ENCODE assay signal across 15 cellular contexts in genomic region chr3:130658666-130659065, GRCh38.
DNase-seq lines count a peak whose midpoint lies in the region; ATAC-seq, FAIRE-seq and TF ChIP-seq lines count a peak whose summit lies in the region.
"Had no signal": no experiment of that assay in that cellular context is flagged by ENCODE, and none has a peak within 500 bp of the region (broad histone marks: within the 10 kb centered on the region; RNA-seq: fewer than 3 reads in every experiment).

No MANE protein-coding gene starts in this region.

- H3K4me2 ChIP-seq in Karpas-422 (ENCODE audit: low read depth, low read length, poor library complexity, severe bottlenecking) = no peak overlapping the region
- no peak overlapping the region for H3K4me2 ChIP-seq in mammary epithelial cell (ENCODE audit: insufficient read depth, low read depth, low read length)
- H3K4me2 ChIP-seq: KMS-11 had no signal

- FAIRE-seq in H54 (lab: Jason Lieb, UNC) = no peak

- H3K4me1 ChIP-seq in Karpas-422 (ENCODE audit: low read length) = peaks cover 18% of the 10 kb centered on the region
- H3K4me1 ChIP-seq in mammary epithelial cell (ENCODE audit: insufficient read depth, low read length) = no peaks in the 10 kb centered on the region

- H3K79me2 ChIP-seq in Karpas-422 (ENCODE audit: low read length) (no peaks in the 10 kb centered on the region), mammary epithelial cell (ENCODE audit: insufficient read depth, low read length) (no peaks in the 10 kb centered on the region)

- no peak overlapping the region for H3K27ac ChIP-seq in Karpas-422 (ENCODE audit: low read length)
- H3K27ac ChIP-seq in mammary epithelial cell (ENCODE audit: insufficient read depth, low read depth, low read length) = no peak overlapping the region
- H3K27ac ChIP-seq: C4-2B, KMS-11, thoracic aorta had no signal

- no peaks in the 10 kb centered on the region for H3K9me3 ChIP-seq in Karpas-422 (ENCODE audit: low read length)
- no peaks in the 10 kb centered on the region for H3K9me3 ChIP-seq in mammary epithelial cell (replicated peaks; ENCODE audit: insufficient read depth, low read length)
- H3K9me3 ChIP-seq: thoracic aorta had no signal

- dilution Hi-C loops in mammary epithelial cell (cut with HindIII; ENCODE audit: low sequenced_read_pairs) = no loop called here

- H3K27me3 ChIP-seq in Karpas-422 (ENCODE audit: low read length) (no peaks in the 10 kb centered on the region), mammary epithelial cell (ENCODE audit: insufficient read depth, low read length) (no peaks in the 10 kb centered on the region)

- H3K9me2 ChIP-seq in Karpas-422 (replicated peaks; ENCODE audit: insufficient read depth, low read length) = no peaks in the 10 kb centered on the region

- TF ChIP-seq POLR2A in H54 (IDR thresholded peaks at IDR 0.05; ENCODE audit: low read depth, low read length) = no peak

- TF ChIP-seq CTCF in mammary epithelial cell (conservative IDR thresholded peaks at IDR 0.05 in 1 of 2, IDR thresholded peaks at IDR 0.05 in 1 of 2; ENCODE audit: extremely low read depth in 1 of 2, insufficient read depth in 1 of 2, low read depth in 1 of 2, low read length in 2 of 2) = no peak

- H3K36me3 ChIP-seq in Karpas-422 (ENCODE audit: insufficient read depth, low read length) (no peaks in the 10 kb centered on the region), mammary epithelial cell (ENCODE audit: insufficient read depth, low read length) (no peaks in the 10 kb centered on the region)
- H3K36me3 ChIP-seq: thoracic aorta had no signal

- BruUV-seq in mammary epithelial cell (replicated peaks; lab: Mats Ljungman, UMichigan) = no TSS peak

- H2AFZ ChIP-seq in Karpas-422 (ENCODE audit: low read length) (no peak overlapping the region), mammary epithelial cell (ENCODE audit: low read depth, low read length) (no peak overlapping the region)

- H3K4me3 ChIP-seq in Karpas-422 (ENCODE audit: low read length) (no peak overlapping the region), mammary epithelial cell (replicated peaks in 1 of 3; ENCODE audit: insufficient read depth in 1 of 3, low read depth in 2 of 3, low read length in 3 of 3) (no peak overlapping the region)
- H3K4me3 ChIP-seq: thoracic aorta had no signal

- ATAC-seq in HG03175 (IDR thresholded peaks at IDR 0.05; ENCODE audit: unreplicated experiment) = no peak

- WGBS in mammary epithelial cell (ENCODE audit: low coverage, missing lambda C conversion rate) = 88% methylated on average over 4 of the region's 4 CpGs

- intact Hi-C loops in mammary epithelial cell (cut with micrococcal nuclease) = no loop called here

- no peak overlapping the region for H3K9ac ChIP-seq in Karpas-422 (ENCODE audit: low read length)
- no peak overlapping the region for H3K9ac ChIP-seq in mammary epithelial cell (ENCODE audit: insufficient read depth, low read length)
- H3K9ac ChIP-seq: KMS-11 had no signal

- CTCF ChIA-PET in mammary epithelial cell (lab: Charles Lee; ENCODE audit: low non-redundant PET) = no interaction called here

- DNase-seq in AG08395 (ENCODE audit: low spot score) (peak; percentile 43), Karpas-422 (peak; percentile 17), mammary epithelial cell (peak; percentile 24), left kidney (ENCODE audit: low read depth, low spot score) (peak; percentile 73), H54 (ENCODE audit: insufficient read length, low spot score) (no peak), NCI-H2196 treated with DMSO at 0.1 percent for 48 hours (lab: John Stamatoyannopoulos, UW; ENCODE audit: unreplicated experiment) (no peak)
- DNase-seq in activated CD4-positive, alpha-beta T cell treated with anti-CD3 and anti-CD28 coated beads for 48 hours = no peak
- DNase-seq: activated CD4-positive, CD25-positive, alpha-beta regulatory T cell; H9; NCI-H2171; SIG-M5 had no signal

- in situ Hi-C loops in mammary epithelial cell (cut with MboI; ENCODE audit: low sequenced_read_pairs in 2 of 2) = no loop called here

- H4K20me1 ChIP-seq in Karpas-422 (ENCODE audit: insufficient read depth, low read depth, low read length) (no peaks in the 10 kb centered on the region), mammary epithelial cell (ENCODE audit: insufficient read depth, low read length) (no peaks in the 10 kb centered on the region)

Comparison
In these comparisons a context has a peak if more than half of its experiments do, and no peak if none do; other contexts are left out.
1. DNase-seq: peak in AG08395 (single experiment), Karpas-422 (single experiment), mammary epithelial cell (single experiment) and left kidney (single experiment); none in H54 (single experiment), activated CD4-positive, alpha-beta T cell treated with anti-CD3 and anti-CD28 coated beads for 48 hours (single experiment) and NCI-H2196 treated with DMSO at 0.1 percent for 48 hours (single experiment).